27 cellular contexts compared by ENCODE assay signal in the genomic region with DNA sequence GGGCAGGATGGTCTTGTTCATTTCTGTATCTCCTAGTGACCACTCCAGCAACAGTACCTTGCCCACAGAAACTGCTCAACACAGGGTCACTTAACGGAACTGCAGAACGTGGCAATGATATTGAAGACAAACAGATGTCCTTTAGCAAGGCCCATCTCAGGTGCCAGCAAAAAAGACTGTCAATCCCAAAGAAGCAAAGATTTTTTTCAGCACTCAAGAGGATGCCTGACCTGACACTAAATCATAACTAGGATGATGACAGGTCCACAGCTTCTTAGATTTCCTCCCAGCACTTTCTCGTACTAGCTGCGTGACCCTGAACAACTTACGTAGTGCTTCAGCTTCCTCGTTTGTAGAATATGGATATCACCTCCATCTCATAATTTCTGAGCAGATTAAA. TPM values are rescaled to one million over a fixed set of nuclear protein-coding genes. Genes with fewer than 3 reads are reported as not detected.
DNase-seq lines count a peak whose midpoint lies in the region; ATAC-seq, FAIRE-seq and TF ChIP-seq lines count a peak whose summit lies in the region.
"Had no signal": no experiment of that assay in that cellular context is flagged by ENCODE, and none has a peak within 500 bp of the region (broad histone marks: within the 10 kb centered on the region; RNA-seq: fewer than 3 reads in every experiment).

No MANE protein-coding gene starts in this region.

- no peak for TF ChIP-seq EP300 in K562 (IDR thresholded peaks at IDR 0.05; ENCODE audit: low read length)

- no peak for TF ChIP-seq POLR2A in K562 (conservative IDR thresholded peaks at IDR 0.05)

- intact Hi-C loops in K562 (cut with micrococcal nuclease) = no loop called here

- H3K36me3 Mint-ChIP-seq in stimulated activated memory B cell treated with anti-CD40 and anti-IgM and Interleukin-4, amounts not matched to agents 10 μg/mL and 1 μg/mL and 100 μg/mL, for 72 hours = peaks cover 48% of the 10 kb centered on the region

- in situ Hi-C loops in K562 (cut with MboI) = no loop called here

- WGBS in K562 (ENCODE audit: insufficient coverage, low coverage, missing lambda C conversion rate) = 72% methylated on average over 5 of the region's 6 CpGs

- H2AFZ ChIP-seq in K562 (ENCODE audit: low read depth, low read length) = no peak overlapping the region
- H2AFZ ChIP-seq: GM23338 had no signal

- H3K27me3 ChIP-seq in K562 (ENCODE audit: control insufficient read depth in 2 of 2, insufficient read depth in 2 of 2, low read length in 2 of 2) = no peaks in the 10 kb centered on the region
- H3K27me3 ChIP-seq: BLaER1 treated with 17β-estradiol and CSF1 and Interleukin-3, amounts not matched to agents 10 nM and 100 nM; MG63; Peyer's patch had no signal

- POLR2A ChIA-PET in K562 (lab: Yijun Ruan, JAX) = interaction anchor here (1.0 to 1.2 kb wide), 2 partner anchors 9 to 40 kb away, joined by 3 to 4 read pairs; partner anchors contain the start of gene ATP2B1

- no peak for TF ChIP-seq CTCF in GM12865 (IDR thresholded peaks at IDR 0.05; ENCODE audit: insufficient read depth, low read depth, low read length, missing control alignments)
- TF ChIP-seq CTCF in K562 (IDR thresholded peaks at IDR 0.05 in 2 of 3, conservative IDR thresholded peaks at IDR 0.05 in 1 of 3; ENCODE audit: insufficient read depth in 2 of 3, low read depth in 1 of 3, low read length in 3 of 3) = no peak

- ATAC-seq in HG03097 (IDR thresholded peaks at IDR 0.05; ENCODE audit: low FRiP score, unreplicated experiment) (peak; percentile 33), K562 (no peak), HG02610 (IDR thresholded peaks at IDR 0.05; ENCODE audit: unreplicated experiment) (no peak)
- no peak for ATAC-seq in stimulated activated memory B cell treated with anti-CD40 and anti-IgM and Interleukin-4, amounts not matched to agents 10 μg/mL and 1 μg/mL and 100 μg/mL, for 72 hours
- ATAC-seq: GM23338, HCT116 had no signal

- no peak overlapping the region for H3K27ac ChIP-seq in K562 (ENCODE audit: extremely low read depth, low read depth, low read length)
- H3K27ac ChIP-seq: BLaER1 treated with 17β-estradiol and CSF1 and Interleukin-3, amounts not matched to agents 10 nM and 100 nM; Peyer's patch; SK-N-MC had no signal

- no peak for FAIRE-seq in K562 (lab: Jason Lieb, UNC)
- FAIRE-seq: A204.1, G401.6 had no signal

- peaks cover 92% of the 10 kb centered on the region for H3K4me1 Mint-ChIP-seq in stimulated activated memory B cell treated with anti-CD40 and anti-IgM and Interleukin-4, amounts not matched to agents 10 μg/mL and 1 μg/mL and 100 μg/mL, for 72 hours

- H3K27ac Mint-ChIP-seq in stimulated activated memory B cell treated with anti-CD40 and anti-IgM and Interleukin-4, amounts not matched to agents 10 μg/mL and 1 μg/mL and 100 μg/mL, for 72 hours = peak overlapping the region; percentile 36
- H3K27ac Mint-ChIP-seq: CD4-positive, alpha-beta T cell; GM23338 had no signal

- no TSS peak for BruUV-seq in K562 (replicated peaks; lab: Mats Ljungman, UMichigan)

- no peak for TF ChIP-seq RAD21 in K562 (CRISPR knock-in tag; conservative IDR thresholded peaks at IDR 0.05 in 1 of 2, IDR thresholded peaks at IDR 0.05 in 1 of 2)

- no peaks in the 10 kb centered on the region for H3K9me3 ChIP-seq in K562 (replicated peaks; ENCODE audit: control insufficient read depth, insufficient read depth, low read depth, low read length)
- H3K9me3 ChIP-seq: MG63, Peyer's patch had no signal

- CTCF ChIA-PET in K562 (lab: Yijun Ruan, JAX; ENCODE audit: low intra/inter-chr PET ratio) = no interaction called here

- no peaks in the 10 kb centered on the region for H3K9me1 ChIP-seq in K562 (ENCODE audit: control insufficient read depth, insufficient read depth, low read length)

- H3K9me3 Mint-ChIP-seq in stimulated activated memory B cell treated with anti-CD40 and anti-IgM and Interleukin-4, amounts not matched to agents 10 μg/mL and 1 μg/mL and 100 μg/mL, for 72 hours = peaks cover 8% of the 10 kb centered on the region
- H3K9me3 Mint-ChIP-seq: CD4-positive, alpha-beta T cell; GM23338 had no signal

- no peak overlapping the region for H3K4me2 ChIP-seq in K562 (ENCODE audit: insufficient read depth, low read length)
- H3K4me2 ChIP-seq: GM23338 had no signal

- peaks cover 5 to 31% of the 10 kb centered on the region in 2 experiments for H3K4me1 ChIP-seq in K562 (replicated peaks in 1 of 2; ENCODE audit: control insufficient read depth in 2 of 2, insufficient read depth in 2 of 2, low read length in 2 of 2)

- no peaks in the 10 kb centered on the region for H4K20me1 ChIP-seq in K562 (replicated peaks; ENCODE audit: control insufficient read depth, insufficient read depth, low read length)

- no peaks in the 10 kb centered on the region for H3K36me3 ChIP-seq in K562 (ENCODE audit: control insufficient read depth, insufficient read depth, low read length)
- H3K36me3 ChIP-seq: MG63, Peyer's patch had no signal

- H3K4me3 Mint-ChIP-seq in stimulated activated memory B cell treated with anti-CD40 and anti-IgM and Interleukin-4, amounts not matched to agents 10 μg/mL and 1 μg/mL and 100 μg/mL, for 72 hours = no peak overlapping the region
- H3K4me3 Mint-ChIP-seq: CD4-positive, alpha-beta T cell; GM23338 had no signal

- H3K27me3 Mint-ChIP-seq in stimulated activated memory B cell treated with anti-CD40 and anti-IgM and Interleukin-4, amounts not matched to agents 10 μg/mL and 1 μg/mL and 100 μg/mL, for 72 hours = no peaks in the 10 kb centered on the region
- H3K27me3 Mint-ChIP-seq: CD4-positive, alpha-beta T cell had no signal

- H3K4me3 ChIP-seq in GM12865 (ENCODE audit: low read depth, low read length) (no peak overlapping the region), K562 (no peak overlapping the region)
- H3K4me3 ChIP-seq: BLaER1 treated with 17β-estradiol and CSF1 and Interleukin-3, amounts not matched to agents 10 nM and 100 nM; GM23338; MG63; Peyer's patch; SK-N-MC had no signal

- DNase-seq in GM12865 (ENCODE audit: low read depth) = peak; percentile 40
- DNase-seq in K562 (ENCODE audit: extremely low read depth in 1 of 4, low spot score in 3 of 4) = no peak
- DNase-seq in NCI-H1436 treated with DMSO at 0.1 percent for 48 hours (lab: John Stamatoyannopoulos, UW) = no peak
- no peak for DNase-seq in COLO829 (ENCODE audit: low spot score)
- DNase-seq: CD4-positive, alpha-beta T cell; COR-L47; DMS53; KG1; MG63; NCI-H1417; NCI-H187; NCI-H2081 treated with DMSO at 0.1 percent for 48 hours; NCI-H2171; NCI-H226; NCI-H510A; NCI-H69; Peyer's patch; SHP77 treated with DMSO at 0.1 percent for 48 hours had no signal

- H3K9ac ChIP-seq in K562 (ENCODE audit: insufficient read depth in 1 of 2, low read depth in 2 of 2, low read length in 2 of 2) = no peak overlapping the region
- H3K9ac ChIP-seq: BLaER1 treated with 17β-estradiol and CSF1 and Interleukin-3, amounts not matched to agents 10 nM and 100 nM had no signal

- H3K79me2 ChIP-seq in K562 (ENCODE audit: control insufficient read depth, insufficient read depth, low read length) = peaks cover 84% of the 10 kb centered on the region

TF ChIP-seq in K562, 482 proteins besides CTCF, POLR2A, EP300 and RAD21 (continues in another document):
- TF ChIP-seq REST (CRISPR knock-in tag; IDR thresholded peaks at IDR 0.05; ENCODE audit: low read depth) (no peak), HNRNPLL (IDR thresholded peaks at IDR 0.05; ENCODE audit: low read depth, low read length, poor library complexity, severe bottlenecking) (no peak), ZNF77 (CRISPR knock-in tag; IDR thresholded peaks at IDR 0.05) (no peak), HNRNPUL1 (IDR thresholded peaks at IDR 0.05; ENCODE audit: low read length) (no peak), SAFB (IDR thresholded peaks at IDR 0.05; ENCODE audit: borderline replicate concordance, low read depth, low read length) (no peak)

RNA-seq across cellular contexts. Expression of gene ATP2B1, which starts 39.4 kb away (rescaled TPM):
- 36.0 and 177 TPM in 2 replicates for total RNA-seq in K562 (2011; cell fraction: chromatin; rRNA removed; ENCODE audit: low replicate concordance)
- 21.2 and 30.4 TPM in 2 replicates for total RNA-seq in K562 (2011; cell fraction: nucleolus; rRNA removed)
- 57.1 and 97.8 TPM in 2 replicates for total RNA-seq in K562 (2011; cell fraction: nucleoplasm; rRNA removed)
- 15.4 and 27.9 TPM in 2 replicates for total RNA-seq in K562 (2014; rRNA removed)
- total RNA-seq in K562 (2014; rRNA removed; fragmentation: Illumina TruSeq; extraction: Trizol) = 38.3 and 45.9 TPM in 2 replicates
- total RNA-seq in K562 (2015; rRNA removed; fragmentation: Illumina TruSeq; extraction: Trizol) = 35.0 and 39.0 TPM in 2 replicates
- 27.5 and 27.8 TPM in 2 replicates for total RNA-seq in K562 (2021)
- 17.5 and 22.7 TPM in 2 replicates for polyA plus RNA-seq in K562 (2011; rRNA removed)
- 3.3 and 7.2 TPM in 2 replicates for polyA plus RNA-seq in K562 (2011; cell fraction: cytosol; rRNA removed)
- polyA plus RNA-seq in K562 (2011; cell fraction: nucleus; rRNA removed) = 19.0 and 29.5 TPM in 2 replicates
- polyA plus RNA-seq in K562 (2012) = 12.7 and 20.0 TPM in 2 replicates
- 26.1 and 28.5 TPM in 2 replicates for polyA plus RNA-seq in K562 (2014; fragmentation: Illumina TruSeq; extraction: Trizol)
- polyA plus RNA-seq in K562 (2014; fragmentation: Nextera tagmentation; extraction: Ambion mirVana) = 1 to 10 TPM; 8.6 to 9.7 TPM
- polyA plus RNA-seq in K562 (2014; rRNA removed) = 16.2 and 26.5 TPM in 2 replicates
- 50.0 and 57.4 TPM in 2 replicates for polyA minus RNA-seq in K562 (2011; rRNA and poly(A)+ RNA removed)
- polyA minus RNA-seq in K562 (2011; cell fraction: cytosol; rRNA and poly(A)+ RNA removed) = 18.1 and 19.4 TPM in 2 replicates
- polyA minus RNA-seq in K562 (2011; cell fraction: nucleus; rRNA and poly(A)+ RNA removed) = 27.1 and 50.1 TPM in 2 replicates
